ENCODE assay signal across 13 cellular contexts in genomic region chr12:26010293-26010821, GRCh38. TPM values are rescaled to one million over a fixed set of nuclear protein-coding genes. Genes with fewer than 3 reads are reported as not detected.
DNase-seq lines count a peak whose midpoint lies in the region; FAIRE-seq and TF ChIP-seq lines count a peak whose summit lies in the region.
"Had no signal": no experiment of that assay in that cellular context is flagged by ENCODE, and none has a peak within 500 bp of the region (broad histone marks: within the 10 kb centered on the region; RNA-seq: fewer than 3 reads in every experiment).

No MANE protein-coding gene starts in this region.

- WGBS in esophagus squamous epithelium, 2 donors: 31 to 44% methylated on average over 6 of the region's 6 CpGs
- WGBS in ovary, 3 donors: 70 to 86% (median 77%) methylated on average over 6 of the region's 6 CpGs

- TF ChIP-seq POLR2A in esophagus squamous epithelium (IDR thresholded peaks at IDR 0.05) (no peak), ovary (IDR thresholded peaks at IDR 0.05) (no peak), GM12892 (IDR thresholded peaks at IDR 0.05; ENCODE audit: low read depth, low read length) (no peak)

- TF ChIP-seq CTCF in esophagus squamous epithelium (IDR thresholded peaks at IDR 0.05) (no peak), ovary (IDR thresholded peaks at IDR 0.05) (no peak), D721Med (IDR thresholded peaks at IDR 0.05; ENCODE audit: insufficient read depth, missing control alignments) (no peak)

- FAIRE-seq in RCC 7860 (lab: Jason Lieb, UNC) (peak; percentile 30), D721Med (lab: Jason Lieb, UNC) (no peak), GM12892 (lab: Jason Lieb, UNC) (no peak)
- FAIRE-seq: GM12891, small intestine had no signal

- intact Hi-C loops in esophagus squamous epithelium (cut with DNase I): no loop called here
- intact Hi-C loops in ovary (cut with DNase I): loop anchor here in 3 of 4 donors (10.0 kb wide), 1 partner anchor 46 kb away; no protein-coding TSS in a partner anchor

- H3K4me1 ChIP-seq in esophagus squamous epithelium (peaks cover 0 to 27% (median 12%) of the 10 kb centered on the region in 3 donors), ovary (ENCODE audit: insufficient read depth) (peaks cover 18% of the 10 kb centered on the region)

- H3K27me3 ChIP-seq in esophagus squamous epithelium (no peaks in the 10 kb centered on the region), ovary (no peaks in the 10 kb centered on the region)

- TF ChIP-seq EP300 in ovary (IDR thresholded peaks at IDR 0.05): no peak

- H3K9me3 ChIP-seq in esophagus squamous epithelium (no peaks in the 10 kb centered on the region), ovary (no peaks in the 10 kb centered on the region)

- DNase-seq in D341Med (ENCODE audit: low spot score) (peak; percentile 70), RCC 7860 (ENCODE audit: low spot score) (peak; percentile 41), esophagus squamous epithelium (lab: John Stamatoyannopoulos, UW) (no peak), ovary (no peak), D721Med (ENCODE audit: insufficient read length, low spot score) (no peak), DMS114 treated with DMSO at 0.1 percent for 48 hours (lab: John Stamatoyannopoulos, UW; ENCODE audit: unreplicated experiment) (no peak), GM12892 (ENCODE audit: insufficient read length) (no peak), SW 1271 (lab: John Stamatoyannopoulos, UW) (no peak)
- DNase-seq: activated CD8-positive, alpha-beta memory T cell treated with anti-CD3 and anti-CD28 coated beads for 24 hours; islet precursor cell; NCI-H1417; small intestine had no signal

- H3K36me3 ChIP-seq in esophagus squamous epithelium (no peaks in the 10 kb centered on the region), ovary (no peaks in the 10 kb centered on the region)

- H3K4me3 ChIP-seq in esophagus squamous epithelium: no peak overlapping the region
- no peak overlapping the region for H3K4me3 ChIP-seq in ovary

- H3K27ac ChIP-seq in esophagus squamous epithelium (peak overlapping the region in 3 of 4 donors; percentile 68 to 78 (median 76)), ovary (peak overlapping the region; percentile 13 to 79)

RNA-seq across cellular contexts. Expression of gene RASSF8, which starts 51.9 kb away (rescaled TPM):
- total RNA-seq in esophagus squamous epithelium (10 to 100 TPM in 2 of 4 donors, 1 to 10 TPM in 2; 3.6 to 15.1 (median 8.8) TPM), ovary (100 to 1,000 TPM in 3 of 7 donors, 10 to 100 TPM in 4; 60.3 to 134 (median 99.5) TPM)
- polyA plus RNA-seq in ovary: 10 to 100 TPM; 16.5 to 28.2 TPM
- not detected for polyA plus RNA-seq in GM12892 (2012; ENCODE audit: missing spikeins)

Comparison
In these comparisons a context has a peak if more than half of its experiments do, and no peak if none do; other contexts are left out.
1. DNase-seq: peak in D341Med (single experiment) and RCC 7860 (single experiment); none in esophagus squamous epithelium (single experiment), ovary (0 of 5), D721Med (single experiment), DMS114 treated with DMSO at 0.1 percent for 48 hours (single experiment), GM12892 (single experiment) and SW 1271 (0 of 2).